6 cellular contexts compared by ENCODE assay signal in the genomic region with DNA sequence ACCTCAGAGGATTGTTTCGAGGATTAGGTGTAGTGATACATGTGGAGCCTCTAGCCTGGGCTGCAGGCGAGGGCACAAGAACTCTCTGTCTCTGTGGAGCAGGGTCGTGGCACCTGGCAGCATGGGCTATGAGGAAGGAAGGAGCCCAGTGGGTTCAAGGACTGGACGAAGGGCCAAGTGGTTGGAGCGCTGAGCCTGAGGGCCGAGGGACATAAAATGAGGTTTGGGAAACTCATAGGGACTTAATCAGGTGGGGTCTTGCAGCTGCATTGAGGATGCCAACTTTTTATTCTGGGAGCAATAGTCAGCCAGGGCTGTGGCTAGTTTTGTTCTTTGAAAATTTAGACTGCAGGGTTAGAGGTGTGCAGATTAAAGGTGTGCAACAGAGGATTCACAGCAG.
"Had no signal": no experiment of that assay in that cellular context is flagged by ENCODE, and none has a peak within 500 bp of the region (broad histone marks: within the 10 kb centered on the region; RNA-seq: fewer than 3 reads in every experiment).

No MANE protein-coding gene starts in this region.

- ATAC-seq: HepG2, K562 had no signal

- H3K4me3 Mint-ChIP-seq: IgD-negative memory B cell had no signal

- H3K27ac ChIP-seq: HL-60 had no signal

- H3K27ac Mint-ChIP-seq: IgD-negative memory B cell had no signal

- H3K36me3 Mint-ChIP-seq: IgD-negative memory B cell had no signal

- H3K4me1 Mint-ChIP-seq: IgD-negative memory B cell had no signal

- H3K4me3 ChIP-seq: K562 had no signal

- DNase-seq: IMR-90, KBM-7 had no signal
